In genomic region chr2:149364839-149365238, GRCh38 we compare ENCODE assay signal across 26 cellular contexts. TPM values are rescaled to one million over a fixed set of nuclear protein-coding genes. Genes with fewer than 3 reads are reported as not detected.
"Had no signal": no experiment of that assay in that cellular context is flagged by ENCODE, and none has a peak within 500 bp of the region (broad histone marks: within the 10 kb centered on the region; RNA-seq: fewer than 3 reads in every experiment).

No MANE protein-coding gene starts in this region.

- ATAC-seq: activated CD8-positive, alpha-beta T cell treated with anti-CD3 and anti-CD28 coated beads, Interleukin-2, amount 10 ng/mL, durations not matched to agents 7 days and 5 days; Right ventricle myocardium inferior had no signal

- DNase-seq: activated CD4-positive, alpha-beta T cell treated with anti-CD3 and anti-CD28 coated beads, Interleukin-2, amount 10 ng/mL, durations not matched to agents 7 days and 5 days; activated CD4-positive, alpha-beta T cell treated with anti-CD3 and anti-CD28 coated beads, Interleukin-2, amount 50 U/mL, for 48 hours; activated CD8-positive, alpha-beta T cell treated with anti-CD3 and anti-CD28 coated beads, Interleukin-2, amount 10 ng/mL, durations not matched to agents 7 days and 5 days; activated gamma-delta T cell; activated naive CD4-positive, alpha-beta T cell treated with Interleukin-2 at 50 U/mL for 16 hours; activated naive CD8-positive, alpha-beta T cell treated with anti-CD3 and anti-CD28 coated beads, Interleukin-2, amount 10 ng/mL, durations not matched to agents 7 days and 5 days; activated T-cell treated with anti-CD3 and anti-CD28 coated beads, Interleukin-2, amount 50 U/mL, for 24 hours; amygdala; Karpas-422; NCI-H1048; NCI-H1436 treated with DMSO at 0.1 percent for 48 hours; NCI-H1694 treated with DMSO at 0.1 percent for 48 hours; NCI-H2029; NCI-H345; NCI-H524 treated with DMSO at 0.1 percent for 48 hours; NK-92 treated with Interleukin-12 subunit alpha and Interleukin-12 subunit beta, amount 100 ng/mL, for 24 hours; PC-9; SW 1271; T-helper 1 cell; T1000 had no signal

- H2AFZ ChIP-seq: PC-9 had no signal

- H3K4me1 ChIP-seq: ascending aorta had no signal

- H3K4me3 ChIP-seq: ascending aorta, PC-9 had no signal

- H3K36me3 ChIP-seq: ascending aorta had no signal

- H3K27me3 ChIP-seq: ascending aorta had no signal

- H3K27ac ChIP-seq: ascending aorta, RWPE1 had no signal

- H3K9me3 ChIP-seq: ascending aorta had no signal

RNA-seq across cellular contexts. Expression of gene LYPD6, which starts 34.5 kb away (rescaled TPM):
- total RNA-seq: activated CD4-positive, alpha-beta T cell treated with anti-CD3 and anti-CD28 coated beads, Interleukin-2, amount 10 ng/mL, durations not matched to agents 7 days and 5 days; activated CD8-positive, alpha-beta T cell treated with anti-CD3 and anti-CD28 coated beads, Interleukin-2, amount 10 ng/mL, durations not matched to agents 7 days and 5 days; activated naive CD8-positive, alpha-beta T cell treated with anti-CD3 and anti-CD28 coated beads, Interleukin-2, amount 10 ng/mL, durations not matched to agents 7 days and 5 days; activated T-helper 2 cell treated with anti-CD3 and anti-CD28 coated beads, Interferon-gamma antibody, Interleukin-2, Interleukin-4, amounts not matched to agents 10 μg/mL and 5 μg/mL and 100 μg/mL, durations not matched to agents 14 hours and 24 hours and 36 hours; OCI-LY7; T-helper 2 cell treated with Interferon-gamma antibody and Interleukin-4, amounts not matched to agents 100 ng/mL and 5 ng/mL, for 36 hours had no signal
